13 cellular contexts compared by ENCODE assay signal in the genomic region with DNA sequence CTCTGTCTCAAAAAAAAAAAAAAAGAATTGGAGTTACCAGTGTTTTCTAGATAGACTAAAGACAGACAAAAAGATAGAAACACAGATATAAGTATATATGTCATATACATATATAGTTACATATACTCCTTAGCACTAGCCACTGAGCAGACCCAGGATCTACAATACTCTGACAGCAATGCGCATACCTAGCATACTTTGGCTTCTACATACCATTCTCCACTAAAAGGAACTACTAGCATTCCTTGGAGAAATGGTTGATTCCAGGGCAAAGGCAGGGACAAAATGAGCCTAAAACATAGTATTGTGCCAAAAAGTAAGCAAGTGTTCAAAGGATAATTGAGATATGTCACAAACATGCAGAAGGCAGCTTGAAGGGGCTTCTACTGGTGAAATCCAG. TPM values are rescaled to one million over a fixed set of nuclear protein-coding genes. Genes with fewer than 3 reads are reported as not detected.
DNase-seq lines count a peak whose midpoint lies in the region; TF ChIP-seq lines count a peak whose summit lies in the region.
"Had no signal": no experiment of that assay in that cellular context is flagged by ENCODE, and none has a peak within 500 bp of the region (broad histone marks: within the 10 kb centered on the region; RNA-seq: fewer than 3 reads in every experiment).

No MANE protein-coding gene starts in this region.

- H3K4me1 ChIP-seq in endodermal cell (ENCODE audit: control insufficient read depth, insufficient read depth, low read length) (peaks cover 12% of the 10 kb centered on the region), mesodermal cell (ENCODE audit: control insufficient read depth, insufficient read depth, low read length, poor library complexity, severe bottlenecking) (peaks cover 6% of the 10 kb centered on the region)

- no peaks in the 10 kb centered on the region for H3K9me3 ChIP-seq in endodermal cell (ENCODE audit: control insufficient read depth, low read length)
- H3K9me3 ChIP-seq in mesodermal cell (ENCODE audit: control insufficient read depth, low read length), result no peaks in the 10 kb centered on the region

- no peaks in the 10 kb centered on the region for H3K27me3 ChIP-seq in endodermal cell (ENCODE audit: control insufficient read depth, insufficient read depth, low read length, poor library complexity, severe bottlenecking)

- no peak overlapping the region for H3K4me3 ChIP-seq in endodermal cell (ENCODE audit: low read length)
- no peak overlapping the region for H3K4me3 ChIP-seq in mesodermal cell (ENCODE audit: extremely low read depth, insufficient read depth, low read length, poor library complexity, severe bottlenecking)

- peak; percentile 28 for DNase-seq in GM03348 (ENCODE audit: low spot score)
- DNase-seq in M059J (ENCODE audit: low read depth), result peak; percentile 7
- DNase-seq in endodermal cell, result no peak
- no peak for DNase-seq in amygdala (lab: John Stamatoyannopoulos, UW)
- no peak for DNase-seq in hippocampal formation (lab: John Stamatoyannopoulos, UW)
- DNase-seq in progenitor cell of endocrine pancreas (ENCODE audit: low spot score, unreplicated experiment), result no peak
- DNase-seq in superior temporal gyrus (ENCODE audit: extremely low spot score), result no peak
- DNase-seq: Karpas-422, NCI-H1105 treated with DMSO at 0.1 percent for 48 hours, NCI-H187, NCI-H774 had no signal

- H3K36me3 ChIP-seq in endodermal cell (ENCODE audit: control insufficient read depth, insufficient read depth, low read length) (peaks cover 5% of the 10 kb centered on the region), mesodermal cell (ENCODE audit: control insufficient read depth, insufficient read depth, low read length) (no peaks in the 10 kb centered on the region)

- peak overlapping the region; percentile 50 for H3K27ac Mint-ChIP-seq in endodermal cell
- H3K27ac Mint-ChIP-seq in progenitor cell of endocrine pancreas, result no peak overlapping the region

- 94 to 100% methylated on average over 1 of the region's 1 CpG for WGBS in endodermal cell (ENCODE audit: insufficient coverage in 1 of 2, insufficient read length in 1 of 2), 2 experiments
- 75% methylated on average over 1 of the region's 1 CpG; no CpG with 5 or more reads in 1 of the 2 experiments for WGBS in mesodermal cell (ENCODE audit: insufficient coverage in 2 of 2), 2 experiments

- H3K27me3 Mint-ChIP-seq in endodermal cell (ENCODE audit: insufficient read depth) (no peaks in the 10 kb centered on the region), progenitor cell of endocrine pancreas (no peaks in the 10 kb centered on the region)

- H3K4me1 Mint-ChIP-seq in endodermal cell (peaks cover 21% of the 10 kb centered on the region), progenitor cell of endocrine pancreas (ENCODE audit: low read depth) (peaks cover 13% of the 10 kb centered on the region)

- no peaks in the 10 kb centered on the region for H3K9me3 Mint-ChIP-seq in endodermal cell
- no peaks in the 10 kb centered on the region for H3K9me3 Mint-ChIP-seq in progenitor cell of endocrine pancreas (ENCODE audit: low read depth)

- H3K9ac ChIP-seq in endodermal cell (ENCODE audit: extremely low read depth, low read length, poor library complexity, severe bottlenecking), result no peak overlapping the region

- H3K36me3 Mint-ChIP-seq in endodermal cell (ENCODE audit: low read depth), result peaks cover 5% of the 10 kb centered on the region
- H3K36me3 Mint-ChIP-seq in progenitor cell of endocrine pancreas (ENCODE audit: insufficient read depth), result peaks cover 3% of the 10 kb centered on the region

- H3K27ac ChIP-seq in endodermal cell (ENCODE audit: low read depth, low read length), result no peak overlapping the region
- H3K27ac ChIP-seq in mesodermal cell (ENCODE audit: low read depth, low read length, severe bottlenecking), result peak overlapping the region; percentile 52
- H3K27ac ChIP-seq: C4-2B had no signal

- TF ChIP-seq CTCF in endodermal cell (conservative IDR thresholded peaks at IDR 0.05) (no peak), progenitor cell of endocrine pancreas (IDR thresholded peaks at IDR 0.05; ENCODE audit: unreplicated experiment) (no peak)

- H3K4me3 Mint-ChIP-seq in endodermal cell (no peak overlapping the region), progenitor cell of endocrine pancreas (ENCODE audit: low read depth) (no peak overlapping the region)

RNA-seq across cellular contexts. Expression of a gene that starts 22.7 kb away (rescaled TPM):
- 11.2 and 16.7 TPM in 2 replicates for total RNA-seq in M059J (2014; rRNA removed; shearing (Covaris generic))
- 10 to 100 TPM in 1 of 2 donors, 1 to 10 TPM in 1; 6.0 to 12.2 TPM for total RNA-seq in endodermal cell
- 9.3 TPM for polyA plus RNA-seq in endodermal cell (2013, experiment 1 of 2)
- 12.0 TPM for polyA plus RNA-seq in endodermal cell (2013, experiment 2 of 2)
- 8.3 TPM for polyA plus RNA-seq in mesodermal cell (2013, experiment 1 of 2)
- 9.2 TPM for polyA plus RNA-seq in mesodermal cell (2013, experiment 2 of 2)
- total RNA-seq in progenitor cell of endocrine pancreas, result 9.5 and 10.1 TPM in 2 replicates

Comparison
In these comparisons a context has a peak if more than half of its experiments do, and no peak if none do; other contexts are left out.
1. DNase-seq: peak in GM03348 (single experiment) and M059J (single experiment); none in endodermal cell (single experiment), amygdala (0 of 56), hippocampal formation (0 of 2), progenitor cell of endocrine pancreas (single experiment) and superior temporal gyrus (single experiment).